Comparison of ENCODE assay signal across 24 cellular contexts in the genomic region with DNA sequence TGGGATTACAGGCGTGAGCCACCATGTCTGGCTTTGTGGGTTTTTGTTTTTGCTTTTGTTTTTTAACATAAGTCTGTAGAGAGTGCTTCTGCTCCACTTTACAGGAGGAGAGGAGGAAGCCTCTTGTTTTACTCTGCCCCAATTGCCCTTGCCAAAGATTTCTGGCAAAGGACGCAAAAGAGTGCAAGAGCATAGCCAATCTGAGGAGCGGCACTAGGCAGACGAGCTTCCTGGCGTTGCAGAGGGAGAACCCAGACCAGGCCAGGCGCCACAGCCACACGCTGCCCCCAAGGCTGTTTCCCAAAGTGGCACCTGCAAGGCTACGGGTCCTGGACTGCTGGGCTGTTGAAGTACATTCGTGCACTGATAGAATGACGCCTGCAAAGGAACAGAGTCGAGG.
"Had no signal": no experiment of that assay in that cellular context is flagged by ENCODE, and none has a peak within 500 bp of the region (broad histone marks: within the 10 kb centered on the region; RNA-seq: fewer than 3 reads in every experiment).

No MANE protein-coding gene starts in this region.

- FAIRE-seq: RCC 7860 had no signal

- ATAC-seq: activated T-helper 17 cell treated with anti-CD3 and anti-CD28 coated beads, Interleukin-2, amount 50 U/mL, for 72 hours; PC-3 had no signal

- H3K27ac ChIP-seq: VCaP had no signal

- DNase-seq: activated CD4-positive, alpha-beta memory T cell treated with anti-CD3 and anti-CD28 coated beads for 36 hours; activated CD4-positive, alpha-beta T cell treated with anti-CD3 and anti-CD28 coated beads, Interleukin-2, amount 10 ng/mL, durations not matched to agents 7 days and 5 days; activated CD4-positive, CD25-positive, alpha-beta regulatory T cell; activated gamma-delta T cell; activated naive CD4-positive, alpha-beta T cell treated with anti-CD3 and anti-CD28 coated beads, Interleukin-2, amount 10 ng/mL, durations not matched to agents 7 days and 5 days; activated naive CD8-positive, alpha-beta T cell treated with anti-CD3 and anti-CD28 coated beads for 36 hours; activated T-cell treated with anti-CD3 and anti-CD28 coated beads for 4 hours; activated T-cell treated with anti-CD3 and anti-CD28 coated beads, Interleukin-2, amount 50 U/mL, for 48 hours; central memory CD4-positive, alpha-beta T cell; KG1; NCI-H1092; NCI-H1417; NCI-H1930; NCI-H2107; NCI-H2171 treated with DMSO at 0.1 percent for 48 hours; NCI-H226; NCI-H510A treated with DMSO at 0.1 percent for 48 hours; NCI-H69; PC-3; SIG-M5; T-helper 1 cell had no signal
